18 cellular contexts compared by ENCODE assay signal in genomic region chr4:75018811-75019210, GRCh38.
"Had no signal": no experiment of that assay in that cellular context is flagged by ENCODE, and none has a peak within 500 bp of the region (broad histone marks: within the 10 kb centered on the region; RNA-seq: fewer than 3 reads in every experiment).

No MANE protein-coding gene starts in this region.

- H3K4me2 ChIP-seq: smooth muscle cell had no signal

- H3K4me1 ChIP-seq: right lobe of liver, tibial nerve, uterus had no signal

- H3K4me3 ChIP-seq: left ventricle myocardium inferior, lung, ovary, right atrium auricular region, right lobe of liver, smooth muscle cell, tibial nerve, uterus had no signal

- H3K36me3 ChIP-seq: ovary, right lobe of liver, tibial nerve, uterus had no signal

- H3K27ac ChIP-seq: left ventricle myocardium inferior, ovary, right atrium auricular region, right lobe of liver, tibial nerve, uterus had no signal

- H3K9me3 ChIP-seq: left ventricle myocardium inferior, ovary, right atrium auricular region, right lobe of liver, tibial nerve, uterus had no signal

- H3K27me3 ChIP-seq: ovary, right atrium auricular region, right lobe of liver, tibial nerve, uterus had no signal

- DNase-seq: islet precursor cell; left ventricle myocardium inferior; mesendoderm; naive B cell; ovary; right lobe of liver; stimulated activated CD4-positive, alpha-beta T cell treated with anti-CD3 and anti-CD28 coated beads, Interleukin-1b, Interleukin-23, amount 100 ng/mL, for 48 hours; stimulated activated CD4-positive, alpha-beta T cell treated with anti-CD3 and anti-CD28 coated beads, Interleukin-2, amount 100 ng/mL, for 48 hours; stimulated activated CD4-positive, alpha-beta T cell treated with anti-CD3 and anti-CD28 coated beads, Interleukin-4, amount 100 ng/mL, for 4 hours; stimulated activated CD8-positive, alpha-beta memory T cell treated with anti-CD3 and anti-CD28 coated beads, Interleukin-4, amount 100 ng/mL, for 48 hours; stimulated activated naive CD4-positive, alpha-beta T cell treated with Interleukin-2 at 50 U/mL for 16 hours; stimulated activated naive CD8-positive, alpha-beta T cell treated with anti-CD3 and anti-CD28 coated beads, Interleukin-15, amount 100 ng/mL, for 72 hours; substantia nigra; uterus had no signal
